ENCODE assay signal across 8 cellular contexts in the genomic region with DNA sequence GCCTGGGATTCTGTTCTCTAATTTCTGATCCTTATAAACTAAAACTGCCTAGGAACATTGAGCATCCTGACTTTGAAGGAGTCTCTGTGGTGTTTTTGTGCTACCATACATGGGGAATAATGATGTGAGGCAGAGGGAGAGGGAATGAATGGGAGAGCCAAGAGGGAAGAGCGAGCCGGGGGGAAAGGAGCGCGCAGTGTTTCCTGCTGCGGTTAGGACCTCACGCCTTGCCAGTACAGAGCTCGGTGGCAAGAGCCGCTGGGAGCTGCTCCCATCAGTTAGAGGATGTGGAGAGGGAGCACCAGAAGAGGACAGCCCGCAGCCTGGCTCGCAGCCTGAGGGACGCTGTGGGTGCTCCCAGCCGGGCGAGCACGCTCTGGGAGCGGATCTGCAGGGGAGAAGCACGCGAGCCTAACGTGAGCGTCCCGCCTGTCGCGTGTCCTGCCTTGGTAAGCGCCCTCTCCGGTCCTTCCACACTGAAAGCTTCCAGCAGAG.
DNase-seq lines count a peak whose midpoint lies in the region; ATAC-seq and TF ChIP-seq lines count a peak whose summit lies in the region.

No MANE protein-coding gene starts in this region.

- no peaks in the 10 kb centered on the region for H3K9me3 ChIP-seq in esophagus squamous epithelium

- WGBS in esophagus squamous epithelium, 2 donors = 26% methylated on average over 22 of the region's 24 CpGs; no CpG with 5 or more reads in 1 of the 2 donors

- H3K27me3 Mint-ChIP-seq in nephron progenitor cell (ENCODE audit: low read depth, poor library complexity) = peaks cover 50% of the 10 kb centered on the region

- intact Hi-C loops in esophagus squamous epithelium (cut with DNase I) = no loop called here

- H3K4me1 Mint-ChIP-seq in nephron progenitor cell = peaks cover 52% of the 10 kb centered on the region

- H3K27ac ChIP-seq in esophagus squamous epithelium = peak overlapping the region; percentile 24 to 77 (median 66)

- no peaks in the 10 kb centered on the region for H3K9me3 Mint-ChIP-seq in nephron progenitor cell

- no peak for TF ChIP-seq POLR2A in esophagus squamous epithelium (IDR thresholded peaks at IDR 0.05)

- TF ChIP-seq CTCF in esophagus squamous epithelium (IDR thresholded peaks at IDR 0.05) = no peak
- no peak for TF ChIP-seq CTCF in nephron progenitor cell (IDR thresholded peaks at IDR 0.05)

- H3K36me3 ChIP-seq in esophagus squamous epithelium = no peaks in the 10 kb centered on the region

- DNase-seq in NCI-H748 (lab: John Stamatoyannopoulos, UW; ENCODE audit: unreplicated experiment) (peak; percentile 36), NCI-H748 treated with DMSO at 0.1 percent for 48 hours (lab: John Stamatoyannopoulos, UW) (no peak), esophagus squamous epithelium (lab: John Stamatoyannopoulos, UW) (no peak), nephron progenitor cell (peak; percentile 31), activated gamma-delta T cell (lab: John Stamatoyannopoulos, UW) (no peak)
- DNase-seq in stimulated activated CD4-positive, alpha-beta T cell treated with anti-CD3 and anti-CD28 coated beads, Interleukin-4, amount 100 ng/mL, for 1 hour = no peak

- H3K4me3 ChIP-seq in esophagus squamous epithelium = peak overlapping the region in 3 of 4 donors; percentile 34 to 62 (median 41)

- H3K27me3 ChIP-seq in esophagus squamous epithelium = peaks cover 0 to 26% (median 0%) of the 10 kb centered on the region in 4 donors

- H3K36me3 Mint-ChIP-seq in nephron progenitor cell (ENCODE audit: low read depth) = no peaks in the 10 kb centered on the region

- ATAC-seq in HG02938 (IDR thresholded peaks at IDR 0.05; ENCODE audit: unreplicated experiment) = peak; percentile 1
- ATAC-seq in SK-N-SH treated with all-trans-retinoic acid at 6 μM for 48 hours = peak; percentile 85

- H3K4me3 Mint-ChIP-seq in nephron progenitor cell = peak overlapping the region; percentile 80

- H3K27ac Mint-ChIP-seq in nephron progenitor cell = no peak overlapping the region

- H3K4me1 ChIP-seq in esophagus squamous epithelium = peaks cover 20 to 48% (median 21%) of the 10 kb centered on the region in 3 donors

TF ChIP-seq in SK-N-SH treated with all-trans-retinoic acid at 6 μM for 48 hours, 23 proteins besides CTCF, POLR2A, EP300 and RAD21:
- TF ChIP-seq ZFP3 (CRISPR knock-in tag; IDR thresholded peaks at IDR 0.05) (no peak), ZNF8 (CRISPR knock-in tag; IDR thresholded peaks at IDR 0.05) (no peak), ZC3H10 (CRISPR knock-in tag; IDR thresholded peaks at IDR 0.05) (no peak), TOX (CRISPR knock-in tag; IDR thresholded peaks at IDR 0.05; ENCODE audit: borderline replicate concordance) (no peak), ZFP30 (CRISPR knock-in tag; IDR thresholded peaks at IDR 0.05) (no peak), ARNTL (CRISPR knock-in tag; IDR thresholded peaks at IDR 0.05; ENCODE audit: borderline replicate concordance, low read depth) (no peak), ZNF565 (CRISPR knock-in tag; conservative IDR thresholded peaks at IDR 0.05; ENCODE audit: low read depth) (no peak), OSR1 (CRISPR knock-in tag; IDR thresholded peaks at IDR 0.05) (no peak), TCF4 (CRISPR knock-in tag; IDR thresholded peaks at IDR 0.05; ENCODE audit: borderline replicate concordance) (no peak), ZNF70 (CRISPR knock-in tag; IDR thresholded peaks at IDR 0.05) (no peak), RARB (CRISPR knock-in tag; IDR thresholded peaks at IDR 0.05) (no peak), PPARA (CRISPR knock-in tag; IDR thresholded peaks at IDR 0.05; ENCODE audit: borderline replicate concordance) (no peak), CSDC2 (CRISPR knock-in tag; IDR thresholded peaks at IDR 0.05) (no peak)
- TF ChIP-seq, protein P1, sequence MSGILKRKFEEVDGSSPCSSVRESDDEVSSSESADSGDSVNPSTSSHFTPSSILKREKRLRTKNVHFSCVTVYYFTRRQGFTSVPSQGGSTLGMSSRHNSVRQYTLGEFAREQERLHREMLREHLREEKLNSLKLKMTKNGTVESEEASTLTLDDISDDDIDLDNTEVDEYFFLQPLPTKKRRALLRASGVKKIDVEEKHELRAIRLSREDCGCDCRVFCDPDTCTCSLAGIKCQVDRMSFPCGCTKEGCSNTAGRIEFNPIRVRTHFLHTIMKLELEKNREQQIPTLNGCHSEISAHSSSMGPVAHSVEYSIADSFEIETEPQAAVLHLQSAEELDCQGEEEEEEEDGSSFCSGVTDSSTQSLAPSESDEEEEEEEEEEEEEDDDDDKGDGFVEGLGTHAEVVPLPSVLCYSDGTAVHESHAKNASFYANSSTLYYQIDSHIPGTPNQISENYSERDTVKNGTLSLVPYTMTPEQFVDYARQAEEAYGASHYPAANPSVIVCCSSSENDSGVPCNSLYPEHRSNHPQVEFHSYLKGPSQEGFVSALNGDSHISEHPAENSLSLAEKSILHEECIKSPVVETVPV (CRISPR knock-in tag; IDR thresholded peaks at IDR 0.05) = no peak
- TF ChIP-seq, protein P2, sequence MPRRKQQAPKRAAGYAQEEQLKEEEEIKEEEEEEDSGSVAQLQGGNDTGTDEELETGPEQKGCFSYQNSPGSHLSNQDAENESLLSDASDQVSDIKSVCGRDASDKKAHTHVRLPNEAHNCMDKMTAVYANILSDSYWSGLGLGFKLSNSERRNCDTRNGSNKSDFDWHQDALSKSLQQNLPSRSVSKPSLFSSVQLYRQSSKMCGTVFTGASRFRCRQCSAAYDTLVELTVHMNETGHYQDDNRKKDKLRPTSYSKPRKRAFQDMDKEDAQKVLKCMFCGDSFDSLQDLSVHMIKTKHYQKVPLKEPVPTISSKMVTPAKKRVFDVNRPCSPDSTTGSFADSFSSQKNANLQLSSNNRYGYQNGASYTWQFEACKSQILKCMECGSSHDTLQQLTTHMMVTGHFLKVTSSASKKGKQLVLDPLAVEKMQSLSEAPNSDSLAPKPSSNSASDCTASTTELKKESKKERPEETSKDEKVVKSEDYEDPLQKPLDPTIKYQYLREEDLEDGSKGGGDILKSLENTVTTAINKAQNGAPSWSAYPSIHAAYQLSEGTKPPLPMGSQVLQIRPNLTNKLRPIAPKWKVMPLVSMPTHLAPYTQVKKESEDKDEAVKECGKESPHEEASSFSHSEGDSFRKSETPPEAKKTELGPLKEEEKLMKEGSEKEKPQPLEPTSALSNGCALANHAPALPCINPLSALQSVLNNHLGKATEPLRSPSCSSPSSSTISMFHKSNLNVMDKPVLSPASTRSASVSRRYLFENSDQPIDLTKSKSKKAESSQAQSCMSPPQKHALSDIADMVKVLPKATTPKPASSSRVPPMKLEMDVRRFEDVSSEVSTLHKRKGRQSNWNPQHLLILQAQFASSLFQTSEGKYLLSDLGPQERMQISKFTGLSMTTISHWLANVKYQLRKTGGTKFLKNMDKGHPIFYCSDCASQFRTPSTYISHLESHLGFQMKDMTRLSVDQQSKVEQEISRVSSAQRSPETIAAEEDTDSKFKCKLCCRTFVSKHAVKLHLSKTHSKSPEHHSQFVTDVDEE (CRISPR knock-in tag; IDR thresholded peaks at IDR 0.05) = no peak
- TF ChIP-seq, protein P3, sequence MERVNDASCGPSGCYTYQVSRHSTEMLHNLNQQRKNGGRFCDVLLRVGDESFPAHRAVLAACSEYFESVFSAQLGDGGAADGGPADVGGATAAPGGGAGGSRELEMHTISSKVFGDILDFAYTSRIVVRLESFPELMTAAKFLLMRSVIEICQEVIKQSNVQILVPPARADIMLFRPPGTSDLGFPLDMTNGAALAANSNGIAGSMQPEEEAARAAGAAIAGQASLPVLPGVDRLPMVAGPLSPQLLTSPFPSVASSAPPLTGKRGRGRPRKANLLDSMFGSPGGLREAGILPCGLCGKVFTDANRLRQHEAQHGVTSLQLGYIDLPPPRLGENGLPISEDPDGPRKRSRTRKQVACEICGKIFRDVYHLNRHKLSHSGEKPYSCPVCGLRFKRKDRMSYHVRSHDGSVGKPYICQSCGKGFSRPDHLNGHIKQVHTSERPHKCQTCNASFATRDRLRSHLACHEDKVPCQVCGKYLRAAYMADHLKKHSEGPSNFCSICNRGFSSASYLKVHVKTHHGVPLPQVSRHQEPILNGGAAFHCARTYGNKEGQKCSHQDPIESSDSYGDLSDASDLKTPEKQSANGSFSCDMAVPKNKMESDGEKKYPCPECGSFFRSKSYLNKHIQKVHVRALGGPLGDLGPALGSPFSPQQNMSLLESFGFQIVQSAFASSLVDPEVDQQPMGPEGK (CRISPR knock-in tag; IDR thresholded peaks at IDR 0.05; ENCODE audit: borderline replicate concordance) = no peak
TF ChIP-seq in SK-N-SH treated with all-trans-retinoic acid at 6 μM for 48 hours: peak in this region for 0.

Comparison
In these comparisons a context has a peak if more than half of its experiments do, and no peak if none do; other contexts are left out.
1. DNase-seq: peak in NCI-H748 (single experiment) and nephron progenitor cell (single experiment); none in NCI-H748 treated with DMSO at 0.1 percent for 48 hours (single experiment), esophagus squamous epithelium (single experiment), activated gamma-delta T cell (single experiment) and stimulated activated CD4-positive, alpha-beta T cell treated with anti-CD3 and anti-CD28 coated beads, Interleukin-4, amount 100 ng/mL, for 1 hour (single experiment).